ENCODE assay signal across 27 cellular contexts in the genomic region with DNA sequence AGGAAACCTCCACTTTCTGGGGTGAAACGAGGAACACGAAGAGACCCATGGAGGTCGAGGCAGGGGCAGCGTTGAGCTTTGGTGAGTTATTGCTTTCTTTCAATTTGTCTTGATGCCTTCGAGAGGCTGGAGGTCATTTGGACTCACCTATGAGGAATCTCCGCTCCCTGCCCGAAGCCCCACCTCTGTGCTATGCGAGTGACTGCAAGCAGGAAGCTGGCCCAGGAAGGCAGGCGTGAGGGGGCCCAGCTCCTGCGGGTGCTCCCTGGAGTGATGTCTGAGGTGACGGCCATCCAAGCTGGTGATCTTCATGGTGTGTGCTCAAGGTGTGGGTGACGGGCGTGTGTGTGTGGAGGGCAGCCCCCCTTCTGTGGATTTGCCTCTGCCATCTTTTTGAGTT. TPM values are rescaled to one million over a fixed set of nuclear protein-coding genes. Genes with fewer than 3 reads are reported as not detected.
"Had no signal": no experiment of that assay in that cellular context is flagged by ENCODE, and none has a peak within 500 bp of the region (broad histone marks: within the 10 kb centered on the region; RNA-seq: fewer than 3 reads in every experiment).

No MANE protein-coding gene starts in this region.

- H3K9me3 ChIP-seq: adrenal gland, body of pancreas, esophagus muscularis mucosa, left lung, mucosa of descending colon, right atrium auricular region, testis had no signal

- H3K27me3 ChIP-seq: adrenal gland, body of pancreas, cardiac muscle cell, esophagus muscularis mucosa, foreskin keratinocyte, left lung, right atrium auricular region, testis had no signal

- H3K27me3 Mint-ChIP-seq: activated CD4-positive, alpha-beta T cell treated with anti-CD3 and anti-CD28 coated beads, Interleukin-2, amount 10 ng/mL, durations not matched to agents 7 days and 5 days; activated CD8-positive, alpha-beta T cell treated with anti-CD3 and anti-CD28 coated beads for 36 hours; activated naive CD4-positive, alpha-beta T cell treated with anti-CD3 and anti-CD28 coated beads, Interleukin-2, amount 50 U/mL, for 24 hours; activated T-helper 17 cell treated with anti-CD3 and anti-CD28 coated beads, Interleukin-2, amount 50 U/mL, for 72 hours had no signal

- DNase-seq: activated CD4-positive, alpha-beta T cell treated with anti-CD3 and anti-CD28 coated beads for 1 hour; activated CD4-positive, alpha-beta T cell treated with anti-CD3 and anti-CD28 coated beads, Interleukin-2, amount 10 ng/mL, durations not matched to agents 7 days and 5 days; activated CD8-positive, alpha-beta T cell treated with anti-CD3 and anti-CD28 coated beads for 36 hours; activated gamma-delta T cell treated with Interleukin-2 at 50 U/mL for 16 hours; activated T-cell treated with anti-CD3 and anti-CD28 coated beads, Interleukin-2, amount 50 U/mL, for 4 hours; adrenal gland; aorta; body of pancreas; cortex of kidney; foreskin keratinocyte; glutamatergic neuron; left lung; mesendoderm; occipital lobe; stimulated activated CD4-positive, alpha-beta T cell treated with anti-CD3 and anti-CD28 coated beads, Interleukin-2, amount 100 ng/mL, for 48 hours; stimulated activated naive CD8-positive, alpha-beta T cell treated with anti-CD3 and anti-CD28 coated beads, Interleukin-15, Interleukin-2, amounts not matched to agents 100 U/mL and 50 U/mL, for 24 hours; T-helper 9 cell; testis; trophoblast cell had no signal

- H3K4me1 ChIP-seq: adrenal gland, body of pancreas, esophagus muscularis mucosa, foreskin keratinocyte, left lung, parathyroid adenoma, right atrium auricular region, testis had no signal

- H3K4me3 ChIP-seq: adrenal gland, body of pancreas, cardiac muscle cell, esophagus muscularis mucosa, left lung, lung, mucosa of descending colon, right atrium auricular region, testis had no signal

- H3K27ac ChIP-seq: adrenal gland, body of pancreas, cardiac muscle cell, esophagus muscularis mucosa, foreskin keratinocyte, left lung, parathyroid adenoma, right atrium auricular region, testis had no signal

- H3K9me3 Mint-ChIP-seq: activated CD4-positive, alpha-beta T cell treated with anti-CD3 and anti-CD28 coated beads, Interleukin-2, amount 10 ng/mL, durations not matched to agents 7 days and 5 days; activated CD8-positive, alpha-beta T cell treated with anti-CD3 and anti-CD28 coated beads for 36 hours; activated naive CD4-positive, alpha-beta T cell treated with anti-CD3 and anti-CD28 coated beads, Interleukin-2, amount 50 U/mL, for 24 hours; activated T-cell treated with anti-CD3 and anti-CD28 coated beads, Interleukin-2, amount 50 U/mL, for 4 hours; activated T-helper 17 cell treated with anti-CD3 and anti-CD28 coated beads, Interleukin-2, amount 50 U/mL, for 72 hours had no signal

- H3K27ac Mint-ChIP-seq: activated CD4-positive, alpha-beta T cell treated with anti-CD3 and anti-CD28 coated beads, Interleukin-2, amount 10 ng/mL, durations not matched to agents 7 days and 5 days; activated CD8-positive, alpha-beta T cell treated with anti-CD3 and anti-CD28 coated beads for 36 hours; activated naive CD4-positive, alpha-beta T cell treated with anti-CD3 and anti-CD28 coated beads, Interleukin-2, amount 50 U/mL, for 24 hours; activated T-helper 17 cell treated with anti-CD3 and anti-CD28 coated beads, Interleukin-2, amount 50 U/mL, for 72 hours had no signal

- H3K4me1 Mint-ChIP-seq: activated CD4-positive, alpha-beta T cell treated with anti-CD3 and anti-CD28 coated beads, Interleukin-2, amount 10 ng/mL, durations not matched to agents 7 days and 5 days had no signal

- H3K4me3 Mint-ChIP-seq: activated CD4-positive, alpha-beta T cell treated with anti-CD3 and anti-CD28 coated beads, Interleukin-2, amount 10 ng/mL, durations not matched to agents 7 days and 5 days; activated CD8-positive, alpha-beta T cell treated with anti-CD3 and anti-CD28 coated beads for 36 hours; activated naive CD4-positive, alpha-beta T cell treated with anti-CD3 and anti-CD28 coated beads, Interleukin-2, amount 50 U/mL, for 24 hours; activated T-cell treated with anti-CD3 and anti-CD28 coated beads, Interleukin-2, amount 50 U/mL, for 4 hours; activated T-helper 17 cell treated with anti-CD3 and anti-CD28 coated beads, Interleukin-2, amount 50 U/mL, for 72 hours had no signal

- ATAC-seq: activated CD8-positive, alpha-beta T cell treated with anti-CD3 and anti-CD28 coated beads for 36 hours; activated T-cell treated with anti-CD3 and anti-CD28 coated beads, Interleukin-2, amount 50 U/mL, for 4 hours; activated T-helper 17 cell treated with anti-CD3 and anti-CD28 coated beads, Interleukin-2, amount 50 U/mL, for 72 hours; body of pancreas; foreskin keratinocyte; left lung; mucosa of descending colon; stimulated activated naive CD8-positive, alpha-beta T cell treated with anti-CD3 and anti-CD28 coated beads, Interleukin-15, Interleukin-2, amounts not matched to agents 100 U/mL and 50 U/mL, for 24 hours had no signal

RNA-seq across cellular contexts. Expression of a gene that starts 44.3 kb away (rescaled TPM):
- total RNA-seq: activated CD4-positive, alpha-beta T cell treated with anti-CD3 and anti-CD28 coated beads, Interleukin-2, amount 10 ng/mL, durations not matched to agents 7 days and 5 days had no signal
